Comparison of ENCODE assay signal across 8 cellular contexts in genomic region chr17:58331815-58332719, GRCh38. TPM values are rescaled to one million over a fixed set of nuclear protein-coding genes. Genes with fewer than 3 reads are reported as not detected.
DNase-seq lines count a peak whose midpoint lies in the region; ATAC-seq lines count a peak whose summit lies in the region.

No MANE protein-coding gene starts in this region.

- peaks cover 4% of the 10 kb centered on the region for H3K27me3 Mint-ChIP-seq in activated T-cell treated with anti-CD3 and anti-CD28 coated beads, Interleukin-2, amount 50 U/mL, for 24 hours
- H3K27me3 Mint-ChIP-seq in immature natural killer cell (ENCODE audit: low read depth in 3 of 3), result peaks cover 43 to 56% (median 51%) of the 10 kb centered on the region in 3 donors

- no peaks in the 10 kb centered on the region for H3K9me3 Mint-ChIP-seq in activated T-cell treated with anti-CD3 and anti-CD28 coated beads, Interleukin-2, amount 50 U/mL, for 24 hours
- H3K9me3 Mint-ChIP-seq in immature natural killer cell, result peaks cover 0 to 3% (median 0%) of the 10 kb centered on the region in 6 donors

- DNase-seq in NCI-H82 (lab: John Stamatoyannopoulos, UW) (peak; percentile 98), immature natural killer cell (peak; percentile 85 to 90 (median 88)), NCI-H1694 (lab: John Stamatoyannopoulos, UW) (no peak), DMS114 treated with DMSO at 0.1 percent for 48 hours (lab: John Stamatoyannopoulos, UW; ENCODE audit: unreplicated experiment) (no peak)
- peak; percentile 96 for DNase-seq in activated T-cell treated with anti-CD3 and anti-CD28 coated beads, Interleukin-2, amount 50 U/mL, for 24 hours
- DNase-seq in stimulated activated CD4-positive, alpha-beta T cell treated with anti-CD3 and anti-CD28 coated beads, TNF-alpha, amount 100 ng/mL, for 4 hours (ENCODE audit: low read depth in 3 of 3), result peak; percentile 89 to 91 (median 91)

- peaks cover 66% of the 10 kb centered on the region for H3K36me3 Mint-ChIP-seq in activated T-cell treated with anti-CD3 and anti-CD28 coated beads, Interleukin-2, amount 50 U/mL, for 24 hours (ENCODE audit: low read depth)
- H3K36me3 Mint-ChIP-seq in immature natural killer cell, result peaks cover 22 to 29% (median 29%) of the 10 kb centered on the region in 3 donors

- peaks cover 62% of the 10 kb centered on the region for H3K4me1 Mint-ChIP-seq in activated T-cell treated with anti-CD3 and anti-CD28 coated beads, Interleukin-2, amount 50 U/mL, for 24 hours (ENCODE audit: low read depth)
- peaks cover 65 to 69% of the 10 kb centered on the region in 2 donors for H3K4me1 Mint-ChIP-seq in immature natural killer cell

- ATAC-seq in GM18498 (IDR thresholded peaks at IDR 0.05; ENCODE audit: unreplicated experiment), result peak; percentile 23
- no peak for ATAC-seq in GM18858 (IDR thresholded peaks at IDR 0.05; ENCODE audit: unreplicated experiment)

- peak overlapping the region; percentile 99 for H3K4me3 Mint-ChIP-seq in activated T-cell treated with anti-CD3 and anti-CD28 coated beads, Interleukin-2, amount 50 U/mL, for 24 hours
- peak overlapping the region; percentile 85 to 95 (median 93) for H3K4me3 Mint-ChIP-seq in immature natural killer cell

- H3K27ac Mint-ChIP-seq in activated T-cell treated with anti-CD3 and anti-CD28 coated beads, Interleukin-2, amount 50 U/mL, for 24 hours, result peak overlapping the region; percentile 100
- peak overlapping the region; percentile 94 to 99 (median 98) for H3K27ac Mint-ChIP-seq in immature natural killer cell

RNA-seq across cellular contexts. Expression of gene TSPOAP1, which starts 3.5 kb away (rescaled TPM):
- polyA plus RNA-seq in immature natural killer cell, result 10 to 100 TPM in 1 of 3 donors, 1 to 10 TPM in 2; 7.1 to 32.1 (median 8.4) TPM

RNA-seq across cellular contexts. Expression of gene SUPT4H1, which starts 19.9 kb away (rescaled TPM):
- polyA plus RNA-seq in immature natural killer cell, result 100 to 1,000 TPM; 133 to 170 (median 136) TPM

RNA-seq across cellular contexts. Expression of gene MPO, which starts 51.3 kb away (rescaled TPM):
- not detected for polyA plus RNA-seq in immature natural killer cell

Comparison
In these comparisons a context has a peak if more than half of its experiments do, and no peak if none do; other contexts are left out.
1. DNase-seq: peak in NCI-H82 (single experiment), activated T-cell treated with anti-CD3 and anti-CD28 coated beads, Interleukin-2, amount 50 U/mL, for 24 hours (single experiment), immature natural killer cell (3 of 3) and stimulated activated CD4-positive, alpha-beta T cell treated with anti-CD3 and anti-CD28 coated beads, TNF-alpha, amount 100 ng/mL, for 4 hours (3 of 3); none in NCI-H1694 (single experiment) and DMS114 treated with DMSO at 0.1 percent for 48 hours (single experiment).